11 cellular contexts compared by ENCODE assay signal in genomic region chr13:75798353-75799245, GRCh38.
A peak's percentile ranks its signal among the peaks of the same experiment; 100 is the strongest.
DNase-seq lines count a peak whose midpoint lies in the region; ATAC-seq and TF ChIP-seq lines count a peak whose summit lies in the region.
"Had no signal": no experiment of that assay in that cellular context is flagged by ENCODE, and none has a peak within 500 bp of the region (broad histone marks: within the 10 kb centered on the region; RNA-seq: fewer than 3 reads in every experiment).

No MANE protein-coding gene starts in this region.

- no peak overlapping the region for H3K4me3 ChIP-seq in psoas muscle

- 64 to 78% (median 71%) methylated on average over 7 of the region's 7 CpGs for WGBS in psoas muscle, 3 donors

- no peak overlapping the region for H3K4me3 Mint-ChIP-seq in activated CD8-positive, alpha-beta T cell treated with anti-CD3 and anti-CD28 coated beads for 36 hours
- no peak overlapping the region for H3K4me3 Mint-ChIP-seq in activated CD8-positive, alpha-beta T cell treated with anti-CD3 and anti-CD28 coated beads, Interleukin-2, amount 10 ng/mL, durations not matched to agents 7 days and 5 days
- H3K4me3 Mint-ChIP-seq: activated naive CD8-positive, alpha-beta T cell treated with anti-CD3 and anti-CD28 coated beads, Interleukin-2, amount 10 ng/mL, durations not matched to agents 7 days and 5 days had no signal

- ATAC-seq in activated CD8-positive, alpha-beta T cell treated with anti-CD3 and anti-CD28 coated beads for 36 hours = peak; percentile 58
- ATAC-seq in activated CD8-positive, alpha-beta T cell treated with anti-CD3 and anti-CD28 coated beads, Interleukin-2, amount 10 ng/mL, durations not matched to agents 7 days and 5 days = no peak
- ATAC-seq in psoas muscle = peak; percentile 64 to 83 (median 78)

- H3K4me1 ChIP-seq in psoas muscle = peaks cover 20% of the 10 kb centered on the region

- H3K27me3 ChIP-seq in psoas muscle (ENCODE audit: insufficient read depth in 3 of 3, low read length in 2 of 3) = no peaks in the 10 kb centered on the region

- intact Hi-C loops in activated CD8-positive, alpha-beta T cell treated with anti-CD3 and anti-CD28 coated beads for 36 hours (cut with micrococcal nuclease) = no loop called here
- intact Hi-C loops in psoas muscle (cut with DNase I) = no loop called here

- H3K27me3 Mint-ChIP-seq in activated CD8-positive, alpha-beta T cell treated with anti-CD3 and anti-CD28 coated beads for 36 hours = no peaks in the 10 kb centered on the region
- H3K27me3 Mint-ChIP-seq in activated CD8-positive, alpha-beta T cell treated with anti-CD3 and anti-CD28 coated beads, Interleukin-2, amount 10 ng/mL, durations not matched to agents 7 days and 5 days (ENCODE audit: low read depth) = no peaks in the 10 kb centered on the region
- H3K27me3 Mint-ChIP-seq: activated naive CD8-positive, alpha-beta T cell treated with anti-CD3 and anti-CD28 coated beads, Interleukin-2, amount 10 ng/mL, durations not matched to agents 7 days and 5 days had no signal

- no peaks in the 10 kb centered on the region for H3K9me3 Mint-ChIP-seq in activated CD8-positive, alpha-beta T cell treated with anti-CD3 and anti-CD28 coated beads for 36 hours
- no peaks in the 10 kb centered on the region for H3K9me3 Mint-ChIP-seq in activated CD8-positive, alpha-beta T cell treated with anti-CD3 and anti-CD28 coated beads, Interleukin-2, amount 10 ng/mL, durations not matched to agents 7 days and 5 days (ENCODE audit: insufficient read depth)

- peak overlapping the region; percentile 63 for H3K27ac ChIP-seq in psoas muscle

- H3K27ac Mint-ChIP-seq in activated CD8-positive, alpha-beta T cell treated with anti-CD3 and anti-CD28 coated beads for 36 hours = peak overlapping the region; percentile 37
- H3K27ac Mint-ChIP-seq in activated CD8-positive, alpha-beta T cell treated with anti-CD3 and anti-CD28 coated beads, Interleukin-2, amount 10 ng/mL, durations not matched to agents 7 days and 5 days = no peak overlapping the region
- H3K27ac Mint-ChIP-seq: activated naive CD8-positive, alpha-beta T cell treated with anti-CD3 and anti-CD28 coated beads, Interleukin-2, amount 10 ng/mL, durations not matched to agents 7 days and 5 days had no signal

- no peaks in the 10 kb centered on the region for H3K9me3 ChIP-seq in psoas muscle

- CTCF ChIA-PET in activated CD8-positive, alpha-beta T cell treated with anti-CD3 and anti-CD28 coated beads for 36 hours (lab: Charles Lee) = interaction anchor here (0.8 to 6.1 kb wide), 6 partner anchors 12 to 103 kb away, joined by 3 to 29 read pairs (median 5); no protein-coding TSS in a partner anchor
- CTCF ChIA-PET in activated CD8-positive, alpha-beta T cell treated with anti-CD3 and anti-CD28 coated beads, Interleukin-2, amount 10 ng/mL, durations not matched to agents 7 days and 5 days (lab: Charles Lee) = interaction anchor here (0.9 to 2.8 kb wide), 4 partner anchors 11 to 103 kb away, joined by 3 to 11 read pairs (median 5); no protein-coding TSS in a partner anchor

- peaks cover 54% of the 10 kb centered on the region for H3K4me1 Mint-ChIP-seq in activated CD8-positive, alpha-beta T cell treated with anti-CD3 and anti-CD28 coated beads for 36 hours (ENCODE audit: low read depth)
- H3K4me1 Mint-ChIP-seq in activated CD8-positive, alpha-beta T cell treated with anti-CD3 and anti-CD28 coated beads, Interleukin-2, amount 10 ng/mL, durations not matched to agents 7 days and 5 days (ENCODE audit: low read depth) = peaks cover 31% of the 10 kb centered on the region

- peaks cover 11% of the 10 kb centered on the region for H3K36me3 Mint-ChIP-seq in activated CD8-positive, alpha-beta T cell treated with anti-CD3 and anti-CD28 coated beads for 36 hours (ENCODE audit: low read depth)
- peaks cover 6% of the 10 kb centered on the region for H3K36me3 Mint-ChIP-seq in activated CD8-positive, alpha-beta T cell treated with anti-CD3 and anti-CD28 coated beads, Interleukin-2, amount 10 ng/mL, durations not matched to agents 7 days and 5 days (ENCODE audit: low read depth)

- POLR2A ChIA-PET in activated CD8-positive, alpha-beta T cell treated with anti-CD3 and anti-CD28 coated beads for 36 hours (lab: Charles Lee) = no interaction called here
- POLR2A ChIA-PET in activated CD8-positive, alpha-beta T cell treated with anti-CD3 and anti-CD28 coated beads, Interleukin-2, amount 10 ng/mL, durations not matched to agents 7 days and 5 days (lab: Charles Lee) = no interaction called here

- no peak for TF ChIP-seq CTCF in activated CD8-positive, alpha-beta T cell treated with anti-CD3 and anti-CD28 coated beads for 36 hours (IDR thresholded peaks at IDR 0.05)
- no peak for TF ChIP-seq CTCF in psoas muscle (IDR thresholded peaks at IDR 0.05)

- H3K36me3 ChIP-seq in psoas muscle (ENCODE audit: insufficient read depth in 1 of 2, low read depth in 1 of 2) = peaks cover 10 to 75% of the 10 kb centered on the region in 2 donors

- DNase-seq in activated CD8-positive, alpha-beta T cell treated with anti-CD3 and anti-CD28 coated beads for 36 hours = peak; percentile 17
- no peak for DNase-seq in activated CD8-positive, alpha-beta T cell treated with anti-CD3 and anti-CD28 coated beads, Interleukin-2, amount 10 ng/mL, durations not matched to agents 7 days and 5 days
- DNase-seq in LHCN-M2 (ENCODE audit: low read depth) = peak; percentile 68
- peak; percentile 4 for DNase-seq in cerebellum (ENCODE audit: low spot score)
- no peak for DNase-seq in psoas muscle
- no peak for DNase-seq in middle frontal gyrus (ENCODE audit: extremely low spot score, low spot score)
- DNase-seq in nucleus accumbens (lab: John Stamatoyannopoulos, UW) = no peak
- DNase-seq in activated effector memory CD4-positive, alpha-beta T cell treated with Interleukin-2 at 50 U/mL for 16 hours = no peak
- DNase-seq: activated naive CD8-positive, alpha-beta T cell treated with anti-CD3 and anti-CD28 coated beads, Interleukin-2, amount 10 ng/mL, durations not matched to agents 7 days and 5 days; left cardiac atrium; NCI-H1417 treated with DMSO at 0.1 percent for 48 hours had no signal

Comparison
In these comparisons a context has a peak if more than half of its experiments do, and no peak if none do; other contexts are left out.
1. DNase-seq: peak in activated CD8-positive, alpha-beta T cell treated with anti-CD3 and anti-CD28 coated beads for 36 hours (single experiment), LHCN-M2 (single experiment) and cerebellum (single experiment); none in activated CD8-positive, alpha-beta T cell treated with anti-CD3 and anti-CD28 coated beads, Interleukin-2, amount 10 ng/mL, durations not matched to agents 7 days and 5 days (single experiment), psoas muscle (0 of 2), middle frontal gyrus (single experiment), nucleus accumbens (0 of 56) and activated effector memory CD4-positive, alpha-beta T cell treated with Interleukin-2 at 50 U/mL for 16 hours (single experiment).